In genomic region chr7:22329816-22330524, GRCh38 we compare ENCODE assay signal across 19 cellular contexts. TPM values are rescaled to one million over a fixed set of nuclear protein-coding genes. Genes with fewer than 3 reads are reported as not detected.
DNase-seq lines count a peak whose midpoint lies in the region; ATAC-seq, FAIRE-seq and TF ChIP-seq lines count a peak whose summit lies in the region.
"Had no signal": no experiment of that assay in that cellular context is flagged by ENCODE, and none has a peak within 500 bp of the region (broad histone marks: within the 10 kb centered on the region; RNA-seq: fewer than 3 reads in every experiment).

No MANE protein-coding gene starts in this region.

- H3K36me3 Mint-ChIP-seq in Calu3 (ENCODE audit: insufficient read depth, unreplicated experiment) (peaks cover 12% of the 10 kb centered on the region), nephron (ENCODE audit: low read depth) (no peaks in the 10 kb centered on the region)
- H3K36me3 Mint-ChIP-seq: activated naive CD4-positive, alpha-beta T cell treated with anti-CD3 and anti-CD28 coated beads, Interleukin-2, amount 10 ng/mL, durations not matched to agents 7 days and 5 days had no signal

- BruUV-seq in Calu3 (replicated peaks; lab: Mats Ljungman, UMichigan): no TSS peak

- intact Hi-C loops in Calu3 (cut with micrococcal nuclease; ENCODE audit: unreplicated experiment): loop anchor here (5.0 kb wide), 1 partner anchor 157 kb away; no protein-coding TSS in a partner anchor

- no peak overlapping the region for H3K4me3 ChIP-seq in LNCaP clone FGC (ENCODE audit: low read depth, low read length)
- H3K4me3 ChIP-seq in bronchial epithelial cell (ENCODE audit: low read depth, low read length): no peak overlapping the region
- H3K4me3 ChIP-seq: ascending aorta, sigmoid colon had no signal

- H3K4me3 Mint-ChIP-seq in Calu3 (ENCODE audit: low read depth, unreplicated experiment) (no peak overlapping the region), nephron (no peak overlapping the region)
- H3K4me3 Mint-ChIP-seq: activated naive CD4-positive, alpha-beta T cell treated with anti-CD3 and anti-CD28 coated beads, Interleukin-2, amount 10 ng/mL, durations not matched to agents 7 days and 5 days had no signal

- no peaks in the 10 kb centered on the region for H3K9me3 Mint-ChIP-seq in Calu3 (ENCODE audit: low read depth, unreplicated experiment)
- no peaks in the 10 kb centered on the region for H3K9me3 Mint-ChIP-seq in nephron
- H3K9me3 Mint-ChIP-seq: activated naive CD4-positive, alpha-beta T cell treated with anti-CD3 and anti-CD28 coated beads, Interleukin-2, amount 10 ng/mL, durations not matched to agents 7 days and 5 days had no signal

- TF ChIP-seq CTCF in Calu3 (IDR thresholded peaks at IDR 0.05; ENCODE audit: unreplicated experiment) (no peak), LNCaP clone FGC (IDR thresholded peaks at IDR 0.05; ENCODE audit: control insufficient read depth, extremely low read depth, insufficient read depth) (no peak), bronchial epithelial cell (IDR thresholded peaks at IDR 0.05; ENCODE audit: insufficient read depth, low read length, severe bottlenecking) (no peak), nephron (IDR thresholded peaks at IDR 0.05; ENCODE audit: unreplicated experiment in 3 of 3) (no peak)

- H3K4me1 Mint-ChIP-seq in Calu3 (ENCODE audit: low read depth, unreplicated experiment): peaks cover 68% of the 10 kb centered on the region
- H3K4me1 Mint-ChIP-seq in nephron: peaks cover 15% of the 10 kb centered on the region
- H3K4me1 Mint-ChIP-seq: activated naive CD4-positive, alpha-beta T cell treated with anti-CD3 and anti-CD28 coated beads, Interleukin-2, amount 10 ng/mL, durations not matched to agents 7 days and 5 days had no signal

- H3K27ac Mint-ChIP-seq in Calu3 (ENCODE audit: unreplicated experiment) (peak overlapping the region; percentile 2), nephron (peak overlapping the region; percentile 28 to 53 (median 46))
- H3K27ac Mint-ChIP-seq: activated naive CD4-positive, alpha-beta T cell treated with anti-CD3 and anti-CD28 coated beads, Interleukin-2, amount 10 ng/mL, durations not matched to agents 7 days and 5 days had no signal

- CTCF ChIA-PET in Calu3 (lab: Charles Lee): interaction anchor here (0.8 to 1.3 kb wide), 3 partner anchors 11 to 123 kb away, joined by 3 read pairs; no protein-coding TSS in a partner anchor

- FAIRE-seq in bronchial epithelial cell (lab: Jason Lieb, UNC): peak; percentile 36
- FAIRE-seq: colon had no signal

- ATAC-seq in HG02763 (IDR thresholded peaks at IDR 0.05; ENCODE audit: unreplicated experiment): no peak
- ATAC-seq: left cardiac atrium had no signal

- no peaks in the 10 kb centered on the region for H3K36me3 ChIP-seq in bronchial epithelial cell (ENCODE audit: control insufficient read depth, insufficient read depth, low read length)
- H3K36me3 ChIP-seq: ascending aorta, sigmoid colon had no signal

- DNase-seq in Calu3: no peak
- DNase-seq in LNCaP clone FGC (ENCODE audit: low read depth): peak; percentile 77
- DNase-seq in bronchial epithelial cell (ENCODE audit: low read depth): no peak
- no peak for DNase-seq in KG1 (lab: John Stamatoyannopoulos, UW)
- DNase-seq in T1000 (lab: John Stamatoyannopoulos, UW): no peak
- DNase-seq in activated CD4-positive, alpha-beta T cell treated with anti-CD3 and anti-CD28 coated beads for 48 hours: no peak
- DNase-seq: activated naive CD4-positive, alpha-beta T cell treated with anti-CD3 and anti-CD28 coated beads, Interleukin-2, amount 10 ng/mL, durations not matched to agents 7 days and 5 days; activated T-cell treated with anti-CD3 and anti-CD28 coated beads for 4 hours; foreskin melanocyte; H7; left cardiac atrium; NCI-H1694 treated with DMSO at 0.1 percent for 48 hours; NCI-H524 treated with DMSO at 0.1 percent for 48 hours; sigmoid colon; stimulated activated CD4-positive, alpha-beta T cell treated with anti-CD3 and anti-CD28 coated beads, Interleukin-1b, Interleukin-23, amount 100 ng/mL, for 48 hours had no signal

- no peaks in the 10 kb centered on the region for H3K27me3 ChIP-seq in bronchial epithelial cell (ENCODE audit: control insufficient read depth, insufficient read depth, low read length)
- H3K27me3 ChIP-seq: ascending aorta, sigmoid colon had no signal

- no peaks in the 10 kb centered on the region for H3K27me3 Mint-ChIP-seq in Calu3 (ENCODE audit: unreplicated experiment)
- no peaks in the 10 kb centered on the region for H3K27me3 Mint-ChIP-seq in nephron (ENCODE audit: low read depth)

RNA-seq across cellular contexts. Expression of gene RAPGEF5, which starts 27.0 kb away (rescaled TPM):
- 108 and 128 TPM in 2 replicates for total RNA-seq in Calu3 (2022)
- total RNA-seq in bronchial epithelial cell: 5.8 and 6.3 TPM in 2 replicates

Comparison
In these comparisons a context has a peak if more than half of its experiments do, and no peak if none do; other contexts are left out.
1. RNA of gene RAPGEF5, which starts 27.0 kb away (total RNA-seq): 108 to 128 TPM in Calu3; 5.8 to 6.3 TPM in bronchial epithelial cell; every median in the first group is over 10 times any median in the second.